In genomic region chr3:150760431-150761200, GRCh38 we compare ENCODE assay signal across 8 cellular contexts. TPM values are rescaled to one million over a fixed set of nuclear protein-coding genes. Genes with fewer than 3 reads are reported as not detected.
DNase-seq lines count a peak whose midpoint lies in the region; ATAC-seq and TF ChIP-seq lines count a peak whose summit lies in the region.

No MANE protein-coding gene starts in this region.

- intact Hi-C loops in activated CD8-positive, alpha-beta T cell treated with anti-CD3 and anti-CD28 coated beads for 36 hours (cut with micrococcal nuclease) = loop anchor here (1.0 to 5.0 kb wide), 6 partner anchors 20 to 442 kb away; partner anchors contain the start of genes EIF2A, GPR171, SELENOT and SERP1

- no peaks in the 10 kb centered on the region for H3K27me3 ChIP-seq in foreskin keratinocyte

- ATAC-seq in HG03175 (IDR thresholded peaks at IDR 0.05; ENCODE audit: unreplicated experiment) (peak; percentile 28), foreskin keratinocyte (no peak)
- ATAC-seq in activated CD8-positive, alpha-beta T cell treated with anti-CD3 and anti-CD28 coated beads for 36 hours = peak; percentile 33

- H3K4me1 Mint-ChIP-seq in activated CD8-positive, alpha-beta T cell treated with anti-CD3 and anti-CD28 coated beads for 36 hours (ENCODE audit: low read depth) = peaks cover 53% of the 10 kb centered on the region

- peak overlapping the region; percentile 98 for H3K27ac Mint-ChIP-seq in activated CD8-positive, alpha-beta T cell treated with anti-CD3 and anti-CD28 coated beads for 36 hours

- DNase-seq in activated effector memory CD4-positive, alpha-beta T cell treated with anti-CD3 and anti-CD28 coated beads, Interleukin-2, amount 50 U/mL, for 16 hours = peak; percentile 80
- no peak for DNase-seq in activated effector memory CD4-positive, alpha-beta T cell treated with Interleukin-2 at 50 U/mL for 16 hours
- DNase-seq in activated CD8-positive, alpha-beta T cell treated with anti-CD3 and anti-CD28 coated beads for 36 hours = peak; percentile 87
- DNase-seq in foreskin keratinocyte (no peak), NCI-H510A treated with DMSO at 0.1 percent for 48 hours (lab: John Stamatoyannopoulos, UW) (no peak), hypothalamus (lab: John Stamatoyannopoulos, UW) (no peak)
- DNase-seq in stimulated activated CD8-positive, alpha-beta memory T cell treated with anti-CD3 and anti-CD28 coated beads, Interleukin-4, amount 100 ng/mL, for 48 hours = peak; percentile 65

- H3K36me3 Mint-ChIP-seq in activated CD8-positive, alpha-beta T cell treated with anti-CD3 and anti-CD28 coated beads for 36 hours (ENCODE audit: low read depth) = peaks cover 66% of the 10 kb centered on the region

- H3K27ac ChIP-seq in foreskin keratinocyte = peak overlapping the region; percentile 96

- TF ChIP-seq CTCF in activated CD8-positive, alpha-beta T cell treated with anti-CD3 and anti-CD28 coated beads for 36 hours (IDR thresholded peaks at IDR 0.05) = no peak
- no peak for TF ChIP-seq CTCF in foreskin keratinocyte (conservative IDR thresholded peaks at IDR 0.05)

- H3K4me3 Mint-ChIP-seq in activated CD8-positive, alpha-beta T cell treated with anti-CD3 and anti-CD28 coated beads for 36 hours = peak overlapping the region; percentile 100

- POLR2A ChIA-PET in activated CD8-positive, alpha-beta T cell treated with anti-CD3 and anti-CD28 coated beads for 36 hours (lab: Charles Lee) = interaction anchor here (0.6 to 8.5 kb wide), 28 partner anchors 9 to 1511 kb away, joined by 3 to 125 read pairs (median 6); partner anchors contain the start of genes EIF2A, ERICH6, GPR171 and SERP1

- H3K4me1 ChIP-seq in foreskin keratinocyte = peaks cover 19% of the 10 kb centered on the region

- H3K27me3 Mint-ChIP-seq in activated CD8-positive, alpha-beta T cell treated with anti-CD3 and anti-CD28 coated beads for 36 hours = no peaks in the 10 kb centered on the region

- no peaks in the 10 kb centered on the region for H3K9me3 Mint-ChIP-seq in activated CD8-positive, alpha-beta T cell treated with anti-CD3 and anti-CD28 coated beads for 36 hours

- CTCF ChIA-PET in activated CD8-positive, alpha-beta T cell treated with anti-CD3 and anti-CD28 coated beads for 36 hours (lab: Charles Lee) = interaction anchor here (0.7 to 8.0 kb wide), 5 partner anchors 24 to 216 kb away, joined by 3 to 52 read pairs (median 6); no protein-coding TSS in a partner anchor

RNA-seq across cellular contexts. Expression of gene SIAH2, which starts 2.4 kb away (rescaled TPM):
- total RNA-seq in activated CD8-positive, alpha-beta T cell treated with anti-CD3 and anti-CD28 coated beads for 36 hours = 10 to 100 TPM; 90.3 to 91.1 TPM
- total RNA-seq in foreskin keratinocyte = 33.3 and 37.7 TPM in 2 replicates
- 26.5 and 30.2 TPM in 2 replicates for polyA plus RNA-seq in foreskin keratinocyte

RNA-seq across cellular contexts. Expression of gene ERICH6, which starts 56.9 kb away (rescaled TPM):
- total RNA-seq in activated CD8-positive, alpha-beta T cell treated with anti-CD3 and anti-CD28 coated beads for 36 hours = not detected
- total RNA-seq in foreskin keratinocyte = not detected in 2 replicates
- polyA plus RNA-seq in foreskin keratinocyte = not detected in 2 replicates

Comparison
In these comparisons a context has a peak if more than half of its experiments do, and no peak if none do; other contexts are left out.
1. DNase-seq: peak in activated effector memory CD4-positive, alpha-beta T cell treated with anti-CD3 and anti-CD28 coated beads, Interleukin-2, amount 50 U/mL, for 16 hours (single experiment), activated CD8-positive, alpha-beta T cell treated with anti-CD3 and anti-CD28 coated beads for 36 hours (single experiment) and stimulated activated CD8-positive, alpha-beta memory T cell treated with anti-CD3 and anti-CD28 coated beads, Interleukin-4, amount 100 ng/mL, for 48 hours (single experiment); none in activated effector memory CD4-positive, alpha-beta T cell treated with Interleukin-2 at 50 U/mL for 16 hours (single experiment), foreskin keratinocyte (0 of 2), NCI-H510A treated with DMSO at 0.1 percent for 48 hours (single experiment) and hypothalamus (0 of 51).